Comparison of ENCODE assay signal across 8 cellular contexts in the genomic region with DNA sequence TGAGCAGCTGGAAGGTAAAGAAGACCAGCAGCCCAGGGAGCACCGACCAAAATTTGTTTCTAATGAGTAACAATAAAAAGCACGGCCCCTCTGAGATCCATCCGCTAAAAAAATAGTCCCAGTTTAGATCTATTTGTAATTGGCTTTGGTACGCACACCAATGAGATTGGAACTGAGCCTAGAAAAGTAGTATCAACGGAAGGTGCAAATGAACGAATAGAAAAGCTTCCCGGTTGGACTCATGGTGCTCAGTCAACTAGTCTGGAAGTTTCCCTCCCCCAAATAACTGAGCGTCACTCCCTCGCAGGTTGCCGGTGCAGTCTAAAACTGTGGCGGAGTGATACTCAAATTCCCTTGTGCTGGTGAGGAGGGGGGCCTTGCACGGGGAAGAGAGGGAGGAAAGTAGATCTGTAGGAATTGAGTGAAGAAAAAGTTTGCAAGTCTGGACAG. TPM values are rescaled to one million over a fixed set of nuclear protein-coding genes. Genes with fewer than 3 reads are reported as not detected.
DNase-seq lines count a peak whose midpoint lies in the region; ATAC-seq and TF ChIP-seq lines count a peak whose summit lies in the region.

A gene (plus strand): TSS at position 405 of the 450 bp plus-strand sequence. CDS start 288 bp downstream, outside the sequence.

- no peak for TF ChIP-seq CTCF in HCT116 (IDR thresholded peaks at IDR 0.05 in 2 of 3, conservative IDR thresholded peaks at IDR 0.05 in 1 of 3; ENCODE audit: borderline replicate concordance in 1 of 3, insufficient read depth in 1 of 3, low read depth in 2 of 3, low read length in 2 of 3)
- TF ChIP-seq CTCF in PC-3 (conservative IDR thresholded peaks at IDR 0.05; ENCODE audit: low read depth, low read length): no peak

- ATAC-seq in HCT116 (peak; percentile 93), PC-3 (peak; percentile 79), left lobe of liver (peak; percentile 81), GM21529 (IDR thresholded peaks at IDR 0.05; ENCODE audit: unreplicated experiment) (no peak)

- TF ChIP-seq POLR2A in HCT116 (IDR thresholded peaks at IDR 0.05; ENCODE audit: borderline replicate concordance, extremely low read depth, insufficient read depth, insufficient read length): no peak

- H3K79me2 ChIP-seq in HCT116 (ENCODE audit: insufficient read depth, low read length) (peaks cover 30% of the 10 kb centered on the region), PC-3 (ENCODE audit: low read length) (peaks cover 48% of the 10 kb centered on the region)

- RAD21 ChIA-PET in HCT116 (lab: Charles Lee; ENCODE audit: low non-redundant PET in 1 of 2, low total read pairs in 2 of 2, uncharacterized antibody in 2 of 2, unreplicated experiment in 2 of 2): no interaction called here

- H3K27ac ChIP-seq in HCT116 (ENCODE audit: low read depth, low read length) (peak within 1 kb of the TSS; percentile 45), PC-3 (ENCODE audit: low read length) (peak within 1 kb of the TSS; percentile 65), stomach smooth muscle (ENCODE audit: low read length) (peak within 1 kb of the TSS; percentile 70)

- H3K27me3 ChIP-seq in HCT116 (ENCODE audit: insufficient read depth, low read length) (no peaks in the 10 kb centered on the region), PC-3 (ENCODE audit: low read length) (no peaks in the 10 kb centered on the region), stomach smooth muscle (ENCODE audit: control insufficient read depth in 1 of 2, insufficient read depth in 2 of 2, low read length in 2 of 2) (peaks cover 0 to 12% of the 10 kb centered on the region in 2 donors)

- POLR2A ChIA-PET in HCT116 (lab: Charles Lee): interaction anchor here (1.0 kb wide), 1 partner anchor 9 kb away, joined by 3 read pairs; no protein-coding TSS in a partner anchor
- POLR2A ChIA-PET in PC-3 (lab: Charles Lee; ENCODE audit: unreplicated experiment): no interaction called here

- H3K9ac ChIP-seq in HCT116 (ENCODE audit: low read length): peak within 1 kb of the TSS; percentile 69
- H3K9ac ChIP-seq in PC-3 (ENCODE audit: low read length): peak within 1 kb of the TSS; percentile 91
- H3K9ac ChIP-seq in stomach smooth muscle (ENCODE audit: low read length in 2 of 2): peak within 1 kb of the TSS; percentile 64 to 74

- no peaks in the 10 kb centered on the region for H3K9me3 ChIP-seq in HCT116 (ENCODE audit: control insufficient read depth in 1 of 2, insufficient read depth in 1 of 2, low read depth in 1 of 2, low read length in 2 of 2)
- no peaks in the 10 kb centered on the region for H3K9me3 ChIP-seq in PC-3 (ENCODE audit: low read length)
- H3K9me3 ChIP-seq in stomach smooth muscle (ENCODE audit: control insufficient read depth in 2 of 2, low read length in 2 of 2): no peaks in the 10 kb centered on the region

- peak; percentile 38 for DNase-seq in A172 (ENCODE audit: low spot score)
- DNase-seq in HCT116 (ENCODE audit: low read depth, low spot score): peak; percentile 80
- DNase-seq in PC-3: peak; percentile 90
- DNase-seq in ecto neural progenitor cell (ENCODE audit: low spot score): peak; percentile 74
- DNase-seq in left lobe of liver (ENCODE audit: low spot score): peak; percentile 44
- DNase-seq in DMS153 (lab: John Stamatoyannopoulos, UW): no peak

- peak within 1 kb of the TSS; percentile 85 for H3K4me2 ChIP-seq in HCT116 (ENCODE audit: low read length)
- H3K4me2 ChIP-seq in PC-3 (ENCODE audit: low read length): peak within 1 kb of the TSS; percentile 100

- H3K4me1 ChIP-seq in HCT116 (ENCODE audit: control insufficient read depth in 1 of 2, insufficient read depth in 2 of 2, low read length in 2 of 2) (peaks cover 0 to 3% of the 10 kb centered on the region in 2 experiments; a peak in 1 of 4 replicates), PC-3 (ENCODE audit: insufficient read depth, low read length) (peaks cover 23% of the 10 kb centered on the region), stomach smooth muscle (ENCODE audit: control insufficient read depth, insufficient read depth, low read length) (no peaks in the 10 kb centered on the region)

- H3K36me3 ChIP-seq in HCT116 (ENCODE audit: control insufficient read depth in 1 of 2, insufficient read depth in 2 of 2, low read length in 2 of 2) (no peaks in the 10 kb centered on the region), PC-3 (ENCODE audit: low read depth, low read length) (peaks cover 2% of the 10 kb centered on the region; the same call in 1 of the 2 replicates), stomach smooth muscle (ENCODE audit: control insufficient read depth in 2 of 2, insufficient read depth in 2 of 2, low read length in 2 of 2) (no peaks in the 10 kb centered on the region)

- no peak for TF ChIP-seq RAD21 in HCT116 (IDR thresholded peaks at IDR 0.05; ENCODE audit: low read depth)

- H3K4me3 ChIP-seq in HCT116 (replicated peaks in 1 of 2; ENCODE audit: low read depth in 1 of 2, low read length in 2 of 2) (peak within 1 kb of the TSS; percentile 61 to 70), PC-3 (ENCODE audit: low read length) (peak within 1 kb of the TSS; percentile 87), stomach smooth muscle (ENCODE audit: low read length in 2 of 2) (peak within 1 kb of the TSS; percentile 77 to 87)

- BruUV-seq in HCT116 (replicated peaks; lab: Mats Ljungman, UMichigan) (no TSS peak), PC-3 (replicated peaks; lab: Mats Ljungman, UMichigan) (no TSS peak)

- intact Hi-C loops in HCT116 (cut with micrococcal nuclease): no loop called here
- intact Hi-C loops in PC-3 (cut with micrococcal nuclease): loop anchor here (1.0 kb wide), 1 partner anchor 24 kb away; no protein-coding TSS in a partner anchor

- peak within 1 kb of the TSS; percentile 54 for H2AFZ ChIP-seq in HCT116 (ENCODE audit: low read depth, low read length, poor library complexity, severe bottlenecking)
- peak within 1 kb of the TSS; percentile 86 for H2AFZ ChIP-seq in PC-3 (ENCODE audit: low read length)

- H3F3A ChIP-seq in PC-3 (ENCODE audit: low read length, unreplicated experiment): no peaks in the 10 kb centered on the region

- CTCF ChIA-PET in HCT116 (lab: Charles Lee): no interaction called here
- CTCF ChIA-PET in PC-3 (lab: Charles Lee): no interaction called here

- no peaks in the 10 kb centered on the region for H3K9me2 ChIP-seq in HCT116 (ENCODE audit: insufficient read depth)
- H3K9me2 ChIP-seq in PC-3 (replicated peaks; ENCODE audit: low read length): no peaks in the 10 kb centered on the region

- H4K20me1 ChIP-seq in HCT116 (ENCODE audit: insufficient read depth) (no peaks in the 10 kb centered on the region), PC-3 (ENCODE audit: low read length) (peaks cover 4% of the 10 kb centered on the region; the same call in 1 of the 2 replicates)

TF ChIP-seq in HCT116, 20 proteins besides CTCF, POLR2A, EP300 and RAD21:
- TF ChIP-seq JUND (IDR thresholded peaks at IDR 0.05) (0 out of 2 replicates have a peak, but pooled peaks have one; percentile 21), POLR2AphosphoS5 (IDR thresholded peaks at IDR 0.05; ENCODE audit: low read depth, low read length) (peak; percentile 46), ELF1 (IDR thresholded peaks at IDR 0.05; ENCODE audit: borderline replicate concordance, low read depth) (no peak), CEBPB (IDR thresholded peaks at IDR 0.05; ENCODE audit: low read depth) (peak; percentile 24; the same call in 1 of the 2 replicates), CBX3 (IDR thresholded peaks at IDR 0.05; ENCODE audit: low read depth) (peak; percentile 26; the same call in 1 of the 2 replicates), EZH2 (IDR thresholded peaks at IDR 0.05) (no peak), ZNF274 (IDR thresholded peaks at IDR 0.05; ENCODE audit: low read depth, low read length) (no peak), EZH2phosphoT487 (IDR thresholded peaks at IDR 0.05; ENCODE audit: borderline replicate concordance) (no peak), TCF7L2 (IDR thresholded peaks at IDR 0.05; ENCODE audit: borderline replicate concordance, extremely low read depth, insufficient read depth, insufficient read length) (peak; percentile 18)
- TF ChIP-seq, protein P1, sequence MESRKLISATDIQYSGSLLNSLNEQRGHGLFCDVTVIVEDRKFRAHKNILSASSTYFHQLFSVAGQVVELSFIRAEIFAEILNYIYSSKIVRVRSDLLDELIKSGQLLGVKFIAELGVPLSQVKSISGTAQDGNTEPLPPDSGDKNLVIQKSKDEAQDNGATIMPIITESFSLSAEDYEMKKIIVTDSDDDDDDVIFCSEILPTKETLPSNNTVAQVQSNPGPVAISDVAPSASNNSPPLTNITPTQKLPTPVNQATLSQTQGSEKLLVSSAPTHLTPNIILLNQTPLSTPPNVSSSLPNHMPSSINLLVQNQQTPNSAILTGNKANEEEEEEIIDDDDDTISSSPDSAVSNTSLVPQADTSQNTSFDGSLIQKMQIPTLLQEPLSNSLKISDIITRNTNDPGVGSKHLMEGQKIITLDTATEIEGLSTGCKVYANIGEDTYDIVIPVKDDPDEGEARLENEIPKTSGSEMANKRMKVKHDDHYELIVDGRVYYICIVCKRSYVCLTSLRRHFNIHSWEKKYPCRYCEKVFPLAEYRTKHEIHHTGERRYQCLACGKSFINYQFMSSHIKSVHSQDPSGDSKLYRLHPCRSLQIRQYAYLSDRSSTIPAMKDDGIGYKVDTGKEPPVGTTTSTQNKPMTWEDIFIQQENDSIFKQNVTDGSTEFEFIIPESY (IDR thresholded peaks at IDR 0.05; ENCODE audit: extremely low read depth, insufficient replicate concordance, low read length): no peak
- TF ChIP-seq, protein P2, sequence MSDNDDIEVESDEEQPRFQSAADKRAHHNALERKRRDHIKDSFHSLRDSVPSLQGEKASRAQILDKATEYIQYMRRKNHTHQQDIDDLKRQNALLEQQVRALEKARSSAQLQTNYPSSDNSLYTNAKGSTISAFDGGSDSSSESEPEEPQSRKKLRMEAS (IDR thresholded peaks at IDR 0.05): peak; percentile 26; the same call in 1 of the 2 replicates

RNA-seq across cellular contexts. Expression of the gene that starts here (rescaled TPM):
- total RNA-seq in A172 (2014; rRNA removed; shearing (Covaris generic)): 6.0 and 12.5 TPM in 2 replicates
- total RNA-seq in HCT116 (2021; ENCODE audit: unreplicated experiment) (29.4 TPM), PC-3 (2014; rRNA removed) (30.0 and 63.8 TPM in 2 replicates), left lobe of liver (2.9 TPM)
- polyA plus RNA-seq in HCT116 (2012): 5.4 and 7.7 TPM in 2 replicates
